In the genomic region with DNA sequence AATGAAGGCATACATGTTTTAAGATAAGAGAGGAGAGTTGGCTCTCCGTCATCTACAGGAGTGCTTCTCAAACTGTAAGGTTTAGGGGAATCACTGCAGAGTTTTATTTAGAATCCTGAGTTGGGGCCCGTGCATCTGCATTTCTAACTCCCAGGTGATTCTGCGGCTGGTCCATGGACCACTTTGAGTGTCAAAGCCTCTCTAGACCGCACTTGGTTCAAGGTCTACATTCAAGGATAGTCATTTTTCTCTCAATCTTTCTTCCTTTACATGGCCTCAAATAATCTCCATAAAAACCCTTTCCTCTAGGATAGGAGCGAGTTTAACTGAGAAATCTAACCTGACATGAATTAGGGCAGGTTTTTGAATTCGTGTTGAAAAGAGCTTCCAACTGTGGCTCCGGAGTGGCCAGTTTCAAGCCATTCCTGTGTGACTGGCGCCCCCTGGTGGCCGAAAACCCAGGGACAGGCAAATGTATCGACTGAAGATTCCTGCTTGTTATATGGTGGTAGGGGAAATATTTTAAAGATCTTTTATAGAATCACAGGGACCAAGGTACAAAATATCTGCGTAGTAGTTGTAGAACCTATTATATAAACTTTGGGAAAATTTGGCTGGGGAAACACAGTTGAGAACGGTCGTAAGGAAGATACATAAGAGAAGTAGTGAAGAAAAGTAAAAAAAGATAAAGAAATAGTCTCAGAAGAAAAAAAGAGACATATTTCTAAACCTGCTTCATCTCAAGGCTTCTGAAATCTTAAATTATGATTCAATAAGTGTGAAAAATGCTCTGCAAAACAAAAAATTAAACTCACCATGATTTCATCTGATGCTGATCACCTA, we compare ENCODE assay signal across 8 cellular contexts. TPM values are rescaled to one million over a fixed set of nuclear protein-coding genes. Genes with fewer than 3 reads are reported as not detected.
A peak's percentile ranks its signal among the peaks of the same experiment; 100 is the strongest.
DNase-seq lines count a peak whose midpoint lies in the region; ATAC-seq and TF ChIP-seq lines count a peak whose summit lies in the region.

No MANE protein-coding gene starts in this region.

- ATAC-seq in GM19351 (IDR thresholded peaks at IDR 0.05; ENCODE audit: unreplicated experiment) (peak; percentile 89), HG03520 (IDR thresholded peaks at IDR 0.05; ENCODE audit: unreplicated experiment) (peak; percentile 70)
- ATAC-seq in activated CD8-positive, alpha-beta T cell treated with anti-CD3 and anti-CD28 coated beads for 36 hours, result peak; percentile 89

- DNase-seq in NCI-H82 treated with DMSO at 0.1 percent for 48 hours (lab: John Stamatoyannopoulos, UW; ENCODE audit: unreplicated experiment) (peak; percentile 54), medulla oblongata (ENCODE audit: extremely low spot score) (peak; percentile 91)
- peak; percentile 96 for DNase-seq in activated CD8-positive, alpha-beta T cell treated with anti-CD3 and anti-CD28 coated beads for 36 hours
- DNase-seq in effector CD4-positive, alpha-beta T cell, result peak; percentile 94
- peak; percentile 99 for DNase-seq in stimulated activated CD8-positive, alpha-beta memory T cell treated with anti-CD3 and anti-CD28 coated beads, Interleukin-15, amount 100 ng/mL, for 24 hours (ENCODE audit: low read depth)

- H3K36me3 Mint-ChIP-seq in activated CD8-positive, alpha-beta T cell treated with anti-CD3 and anti-CD28 coated beads for 36 hours (ENCODE audit: low read depth), result no peaks in the 10 kb centered on the region

- no peak overlapping the region for H3K27ac ChIP-seq in C4-2B

- H3K4me3 Mint-ChIP-seq in activated CD8-positive, alpha-beta T cell treated with anti-CD3 and anti-CD28 coated beads for 36 hours, result no peak overlapping the region

- CTCF ChIA-PET in activated CD8-positive, alpha-beta T cell treated with anti-CD3 and anti-CD28 coated beads for 36 hours (lab: Charles Lee), result interaction anchor here (0.6 to 5.7 kb wide), 42 partner anchors 8 to 304 kb away, joined by 3 to 85 read pairs (median 5); a partner anchor contains a TSS

- peak; percentile 92 for TF ChIP-seq CTCF in C4-2B (conservative IDR thresholded peaks at IDR 0.05)
- TF ChIP-seq CTCF in activated CD8-positive, alpha-beta T cell treated with anti-CD3 and anti-CD28 coated beads for 36 hours (IDR thresholded peaks at IDR 0.05), result peak; percentile 91

- intact Hi-C loops in activated CD8-positive, alpha-beta T cell treated with anti-CD3 and anti-CD28 coated beads for 36 hours (cut with micrococcal nuclease), result loop anchor here (1.0 to 5.0 kb wide), 4 partner anchors 51 to 246 kb away; a partner anchor contains a TSS

- H3K4me1 Mint-ChIP-seq in activated CD8-positive, alpha-beta T cell treated with anti-CD3 and anti-CD28 coated beads for 36 hours (ENCODE audit: low read depth), result peaks cover 1% of the 10 kb centered on the region

- no peak overlapping the region for H3K27ac Mint-ChIP-seq in activated CD8-positive, alpha-beta T cell treated with anti-CD3 and anti-CD28 coated beads for 36 hours

- H3K27me3 Mint-ChIP-seq in activated CD8-positive, alpha-beta T cell treated with anti-CD3 and anti-CD28 coated beads for 36 hours, result peaks cover 3% of the 10 kb centered on the region

- H3K9me3 Mint-ChIP-seq in activated CD8-positive, alpha-beta T cell treated with anti-CD3 and anti-CD28 coated beads for 36 hours, result no peaks in the 10 kb centered on the region

- POLR2A ChIA-PET in activated CD8-positive, alpha-beta T cell treated with anti-CD3 and anti-CD28 coated beads for 36 hours (lab: Charles Lee), result interaction anchor here (1.3 kb wide), 1 partner anchor 219 kb away, joined by 4 read pairs; no protein-coding TSS in a partner anchor

RNA-seq across cellular contexts. Expression of a gene that starts 11.9 kb away (rescaled TPM):
- total RNA-seq in activated CD8-positive, alpha-beta T cell treated with anti-CD3 and anti-CD28 coated beads for 36 hours, result not detected

RNA-seq across cellular contexts. Expression of a gene that starts 51.0 kb away (rescaled TPM):
- 10 to 100 TPM; 41.2 to 43.3 TPM for total RNA-seq in activated CD8-positive, alpha-beta T cell treated with anti-CD3 and anti-CD28 coated beads for 36 hours
